ENCODE assay signal across 30 cellular contexts in genomic region chr5:113463032-113463431, GRCh38. TPM values are rescaled to one million over a fixed set of nuclear protein-coding genes. Genes with fewer than 3 reads are reported as not detected.
"Had no signal": no experiment of that assay in that cellular context is flagged by ENCODE, and none has a peak within 500 bp of the region (broad histone marks: within the 10 kb centered on the region; RNA-seq: fewer than 3 reads in every experiment).

No MANE protein-coding gene starts in this region.

- FAIRE-seq: astrocyte had no signal

- H3K4me1 ChIP-seq: gastrocnemius medialis had no signal

- H3K27me3 ChIP-seq: brain microvascular endothelial cell, dorsolateral prefrontal cortex, gastrocnemius medialis had no signal

- H3K4me3 ChIP-seq: coronary artery, dorsolateral prefrontal cortex, gastrocnemius medialis had no signal

- ATAC-seq: activated CD4-positive, CD25-positive, alpha-beta regulatory T cell treated with anti-CD3 and anti-CD28 coated beads, Interleukin-2, amount 50 U/mL, for 24 hours; activated CD8-positive, alpha-beta T cell treated with anti-CD3 and anti-CD28 coated beads for 36 hours; activated T-cell treated with anti-CD3 and anti-CD28 coated beads, Interleukin-2, amount 50 U/mL, for 4 hours; activated T-helper 17 cell treated with anti-CD3 and anti-CD28 coated beads, Interleukin-2, amount 50 U/mL, for 72 hours; esophagus mucosa; gastrocnemius medialis; T-helper 17 cell had no signal

- H3K9me3 ChIP-seq: gastrocnemius medialis had no signal

- H3K36me3 ChIP-seq: brain microvascular endothelial cell, gastrocnemius medialis, WERI-Rb-1 had no signal

- H3K27ac ChIP-seq: brain microvascular endothelial cell, coronary artery, dorsolateral prefrontal cortex, gastrocnemius medialis, WERI-Rb-1 had no signal

- DNase-seq: activated B cell treated with CpG ODN at 0.5 μM for 24 hours; activated CD4-positive, alpha-beta T cell treated with anti-CD3 and anti-CD28 coated beads for 48 hours; activated CD4-positive, alpha-beta T cell treated with anti-CD3 and anti-CD28 coated beads, Interleukin-2, amount 50 U/mL, for 1 hour; activated CD4-positive, alpha-beta T cell treated with anti-CD3 and anti-CD28 coated beads, Interleukin-2, amount 50 U/mL, for 48 hours; activated CD8-positive, alpha-beta memory T cell treated with anti-CD3 and anti-CD28 coated beads for 24 hours; activated CD8-positive, alpha-beta T cell treated with anti-CD3 and anti-CD28 coated beads for 36 hours; activated effector memory CD4-positive, alpha-beta T cell treated with Interleukin-2 at 50 U/mL for 16 hours; activated gamma-delta T cell treated with Interleukin-2 at 50 U/mL for 16 hours; activated naive CD4-positive, alpha-beta T cell treated with anti-CD3 and anti-CD28 coated beads, Interleukin-2, amount 50 U/mL, for 16 hours; activated naive CD4-positive, alpha-beta T cell treated with Interleukin-2 at 50 U/mL for 16 hours; activated T-cell treated with anti-CD3 and anti-CD28 coated beads, Interleukin-2, amount 50 U/mL, for 4 hours; amniotic stem cell; anterior cingulate cortex; brain microvascular endothelial cell; dorsolateral prefrontal cortex; effector memory CD4-positive, alpha-beta T cell; endodermal cell; foreskin fibroblast; gastrocnemius medialis; T-helper 1 cell; T-helper 17 cell; T1000; WERI-Rb-1 had no signal

RNA-seq across cellular contexts. Expression of gene TSSK1B, which starts 28.2 kb away (rescaled TPM):
- total RNA-seq: activated B cell treated with CpG ODN at 0.5 μM for 24 hours; activated CD8-positive, alpha-beta T cell treated with anti-CD3 and anti-CD28 coated beads for 36 hours; activated T-cell treated with anti-CD3 and anti-CD28 coated beads, Interleukin-2, amount 50 U/mL, for 4 hours; activated T-helper 17 cell treated with anti-CD3 and anti-CD28 coated beads, Interleukin-2, amount 50 U/mL, for 72 hours; epithelial cell of proximal tubule; gastrocnemius medialis; T-helper 17 cell had no signal
- polyA plus RNA-seq: adipose tissue had no signal
